In the genomic region with DNA sequence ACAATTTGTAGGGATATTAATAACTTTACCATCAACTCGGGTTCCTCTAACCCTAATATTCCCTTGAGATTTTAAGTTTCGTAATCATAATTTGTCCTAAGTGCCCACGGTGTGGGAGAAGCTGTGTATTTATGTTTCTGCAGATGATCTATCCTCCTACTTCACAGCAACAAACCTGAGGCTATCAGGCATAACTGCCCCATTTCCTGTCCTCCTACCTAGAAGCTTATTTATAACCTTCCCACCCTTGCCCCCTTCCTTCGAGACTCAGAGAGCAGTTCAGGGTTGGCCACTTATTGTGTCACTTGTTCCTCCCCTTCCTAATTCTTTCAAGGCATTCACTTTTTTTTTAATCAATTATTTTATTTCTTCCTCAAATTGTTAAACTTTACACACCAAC, we compare ENCODE assay signal across 16 cellular contexts. TPM values are rescaled to one million over a fixed set of nuclear protein-coding genes. Genes with fewer than 3 reads are reported as not detected.
DNase-seq lines count a peak whose midpoint lies in the region; ATAC-seq lines count a peak whose summit lies in the region.
"Had no signal": no experiment of that assay in that cellular context is flagged by ENCODE, and none has a peak within 500 bp of the region (broad histone marks: within the 10 kb centered on the region; RNA-seq: fewer than 3 reads in every experiment).

No MANE protein-coding gene starts in this region.

- peak; percentile 45 for ATAC-seq in GM18519 (IDR thresholded peaks at IDR 0.05; ENCODE audit: low FRiP score, unreplicated experiment)
- peak; percentile 47 for ATAC-seq in GM21526 (IDR thresholded peaks at IDR 0.05; ENCODE audit: low FRiP score, unreplicated experiment)
- peak; percentile 44 for ATAC-seq in HG03139 (IDR thresholded peaks at IDR 0.05; ENCODE audit: unreplicated experiment)
- ATAC-seq in naive B cell (ENCODE audit: low read depth in 2 of 2): peak in 1 of 2 donors; percentile 14
- no peak for ATAC-seq in GM18867 (IDR thresholded peaks at IDR 0.05; ENCODE audit: unreplicated experiment)
- ATAC-seq: SK-N-SH treated with all-trans-retinoic acid at 6 μM for 48 hours had no signal

- H3K27ac Mint-ChIP-seq in naive B cell: no peak overlapping the region
- H3K27ac Mint-ChIP-seq: activated naive CD8-positive, alpha-beta T cell treated with anti-CD3 and anti-CD28 coated beads, Interleukin-2, amount 10 ng/mL, durations not matched to agents 7 days and 5 days had no signal

- H3K4me3 Mint-ChIP-seq in naive B cell: no peak overlapping the region
- H3K4me3 Mint-ChIP-seq: activated naive CD8-positive, alpha-beta T cell treated with anti-CD3 and anti-CD28 coated beads, Interleukin-2, amount 10 ng/mL, durations not matched to agents 7 days and 5 days had no signal

- H3K4me1 Mint-ChIP-seq in naive B cell: peaks cover 13 to 30% (median 24%) of the 10 kb centered on the region in 3 donors

- DNase-seq in naive B cell (peak; percentile 19), H4 (ENCODE audit: low spot score) (no peak), NCI-H345 treated with DMSO at 0.1 percent for 48 hours (lab: John Stamatoyannopoulos, UW; ENCODE audit: unreplicated experiment) (no peak), NCI-H526 treated with DMSO at 0.1 percent for 48 hours (lab: John Stamatoyannopoulos, UW) (no peak)
- DNase-seq: activated naive CD8-positive, alpha-beta T cell treated with anti-CD3 and anti-CD28 coated beads, Interleukin-2, amount 10 ng/mL, durations not matched to agents 7 days and 5 days; mesendoderm; NCI-H2029 treated with DMSO at 0.1 percent for 48 hours; NCI-H524 treated with DMSO at 0.1 percent for 48 hours; retina had no signal

- H3K27me3 Mint-ChIP-seq in naive B cell: no peaks in the 10 kb centered on the region
- H3K27me3 Mint-ChIP-seq: activated naive CD8-positive, alpha-beta T cell treated with anti-CD3 and anti-CD28 coated beads, Interleukin-2, amount 10 ng/mL, durations not matched to agents 7 days and 5 days had no signal

- no peaks in the 10 kb centered on the region for H3K36me3 Mint-ChIP-seq in naive B cell

- H3K9me3 Mint-ChIP-seq in naive B cell: peaks cover 0 to 5% (median 0%) of the 10 kb centered on the region in 7 donors

RNA-seq across cellular contexts. Expression of a gene that starts 29.6 kb away (rescaled TPM):
- polyA plus RNA-seq in naive B cell (ENCODE audit: low read depth in 6 of 6): 10 to 100 TPM in 2 of 6 donors, 1 to 10 TPM in 4; 2.9 to 28.7 (median 9.5) TPM
- total RNA-seq in H4 (2014; rRNA removed; shearing (Covaris generic)): 0.68 and 2.7 TPM in 2 replicates
- total RNA-seq: HT-29 had no signal
- polyA plus RNA-seq: neural cell had no signal
